In the genomic region with DNA sequence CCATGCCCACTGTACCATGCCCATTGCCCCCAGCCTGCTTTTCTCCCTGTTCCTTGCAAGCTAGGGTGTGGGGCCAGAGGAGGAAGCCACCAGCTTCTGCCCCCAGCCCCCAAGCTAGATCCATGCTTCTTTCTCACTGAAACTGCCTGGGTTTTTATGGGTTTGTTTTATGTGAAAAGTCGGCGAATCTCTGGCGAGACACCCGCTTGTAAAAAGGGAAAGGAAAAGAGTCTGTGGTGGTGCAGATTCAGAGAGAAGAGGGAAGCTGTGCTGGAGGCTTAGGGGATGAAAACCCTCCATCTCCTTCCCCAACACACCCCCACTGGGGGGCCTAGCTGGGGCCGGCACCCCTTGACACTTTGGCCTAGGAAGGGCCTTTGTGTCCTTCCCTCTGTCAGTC, we compare ENCODE assay signal across 16 cellular contexts. TPM values are rescaled to one million over a fixed set of nuclear protein-coding genes. Genes with fewer than 3 reads are reported as not detected.
"Had no signal": no experiment of that assay in that cellular context is flagged by ENCODE, and none has a peak within 500 bp of the region (broad histone marks: within the 10 kb centered on the region; RNA-seq: fewer than 3 reads in every experiment).

No MANE protein-coding gene starts in this region.

- H3K4me1 ChIP-seq: esophagus muscularis mucosa, right lobe of liver, upper lobe of left lung had no signal

- H3K36me3 ChIP-seq: esophagus muscularis mucosa, right lobe of liver, upper lobe of left lung had no signal

- ATAC-seq: right lobe of liver; stimulated activated naive CD8-positive, alpha-beta T cell treated with anti-CD3 and anti-CD28 coated beads, Interleukin-15, amount 100 ng/mL, for 72 hours had no signal

- H3K27me3 ChIP-seq: esophagus muscularis mucosa, right lobe of liver, upper lobe of left lung had no signal

- H3K27ac ChIP-seq: esophagus muscularis mucosa, right lobe of liver, upper lobe of left lung had no signal

- H3K9me3 ChIP-seq: esophagus muscularis mucosa, right lobe of liver, upper lobe of left lung had no signal

- H3K4me3 ChIP-seq: esophagus muscularis mucosa, right lobe of liver, upper lobe of left lung had no signal

- DNase-seq: activated B cell treated with CpG ODN at 0.5 μM for 24 hours; activated CD4-positive, alpha-beta T cell treated with anti-CD3 and anti-CD28 coated beads, Interleukin-2, amount 50 U/mL, for 1 hour; activated naive CD8-positive, alpha-beta T cell treated with anti-CD3 and anti-CD28 coated beads, Interleukin-2, amount 10 ng/mL, durations not matched to agents 7 days and 5 days; cortex of kidney; effector CD4-positive, alpha-beta T cell; kidney glomerular epithelial cell; nephron progenitor cell; right lobe of liver; stimulated activated naive CD8-positive, alpha-beta T cell treated with anti-CD3 and anti-CD28 coated beads, Interleukin-15, amount 100 ng/mL, for 72 hours; upper lobe of left lung had no signal

RNA-seq across cellular contexts. Expression of gene GRHL3, which starts 26.2 kb away (rescaled TPM):
- total RNA-seq: activated CD8-positive, alpha-beta memory T cell treated with anti-CD3 and anti-CD28 coated beads for 36 hours; activated naive CD8-positive, alpha-beta T cell treated with anti-CD3 and anti-CD28 coated beads, Interleukin-2, amount 10 ng/mL, durations not matched to agents 7 days and 5 days; activated T-helper 1 cell treated with anti-CD3 and anti-CD28 coated beads, Interleukin-12 subunit alpha, Interleukin-12 subunit beta, Interleukin-2, Interleukin-4 antibody, amounts not matched to agents 30 ng/mL and 10 ng/mL and 1 ng/mL, durations not matched to agents 14 hours and 24 hours and 36 hours; esophagus muscularis mucosa; glomerular endothelial cell; osteocyte; pulmonary artery endothelial cell had no signal
